Comparison of ENCODE assay signal across 1 cellular context in the genomic region with DNA sequence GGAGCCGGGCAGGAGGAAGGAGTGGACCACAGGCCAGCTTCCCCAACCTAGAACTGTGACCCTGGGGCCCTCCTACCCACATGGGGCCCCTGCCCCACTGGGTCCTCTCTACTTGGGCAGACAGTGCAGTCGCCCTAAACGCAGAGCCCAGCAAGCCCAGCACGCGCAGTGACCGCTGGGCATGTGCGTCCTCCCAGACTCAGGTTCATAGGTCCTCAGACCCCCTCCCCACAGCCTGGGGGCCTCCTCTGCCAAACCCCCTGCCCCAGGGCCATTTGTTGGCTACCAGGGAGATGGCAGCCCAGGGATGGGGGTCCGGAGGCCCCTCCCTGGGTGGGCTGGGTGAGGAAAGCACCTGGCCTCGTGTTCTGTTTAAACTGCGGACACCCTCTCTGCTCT.
TF ChIP-seq lines count a peak whose summit lies in the region.

No MANE protein-coding gene starts in this region.

TF ChIP-seq in H1, 55 proteins besides CTCF, POLR2A, EP300 and RAD21:
- TF ChIP-seq SAP30 (IDR thresholded peaks at IDR 0.05; ENCODE audit: insufficient read depth, insufficient replicate concordance, low read length) (no peak), CEBPB (IDR thresholded peaks at IDR 0.05; ENCODE audit: low read depth, low read length) (no peak), ATF2 (IDR thresholded peaks at IDR 0.05; ENCODE audit: low read length) (no peak), KDM5A (IDR thresholded peaks at IDR 0.05; ENCODE audit: low read length) (no peak), KDM1A (IDR thresholded peaks at IDR 0.05; ENCODE audit: borderline replicate concordance, low read length) (no peak), NRF1 (IDR thresholded peaks at IDR 0.05; ENCODE audit: low read depth, low read length) (no peak), SIRT6 (IDR thresholded peaks at IDR 0.05; ENCODE audit: low read length) (no peak), MAX (IDR thresholded peaks at IDR 0.05) (no peak), ASH2L (IDR thresholded peaks at IDR 0.05; ENCODE audit: low read length) (no peak), ZNF274 (IDR thresholded peaks at IDR 0.05; ENCODE audit: borderline replicate concordance, extremely low read depth, low read length) (no peak), RBBP5 (IDR thresholded peaks at IDR 0.05; ENCODE audit: borderline replicate concordance, low read depth, low read length) (no peak), EZH2 (IDR thresholded peaks at IDR 0.05; ENCODE audit: low read depth, low read length, severe bottlenecking) (no peak), GABPA (IDR thresholded peaks at IDR 0.05; ENCODE audit: borderline replicate concordance, insufficient read depth, low read length) (no peak), CHD2 (IDR thresholded peaks at IDR 0.05; ENCODE audit: low read length) (no peak), CREB1 (IDR thresholded peaks at IDR 0.05) (no peak)
- TF ChIP-seq, protein P1, sequence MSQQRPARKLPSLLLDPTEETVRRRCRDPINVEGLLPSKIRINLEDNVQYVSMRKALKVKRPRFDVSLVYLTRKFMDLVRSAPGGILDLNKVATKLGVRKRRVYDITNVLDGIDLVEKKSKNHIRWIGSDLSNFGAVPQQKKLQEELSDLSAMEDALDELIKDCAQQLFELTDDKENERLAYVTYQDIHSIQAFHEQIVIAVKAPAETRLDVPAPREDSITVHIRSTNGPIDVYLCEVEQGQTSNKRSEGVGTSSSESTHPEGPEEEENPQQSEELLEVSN (IDR thresholded peaks at IDR 0.05), result no peak
